20 cellular contexts compared by ENCODE assay signal in the genomic region with DNA sequence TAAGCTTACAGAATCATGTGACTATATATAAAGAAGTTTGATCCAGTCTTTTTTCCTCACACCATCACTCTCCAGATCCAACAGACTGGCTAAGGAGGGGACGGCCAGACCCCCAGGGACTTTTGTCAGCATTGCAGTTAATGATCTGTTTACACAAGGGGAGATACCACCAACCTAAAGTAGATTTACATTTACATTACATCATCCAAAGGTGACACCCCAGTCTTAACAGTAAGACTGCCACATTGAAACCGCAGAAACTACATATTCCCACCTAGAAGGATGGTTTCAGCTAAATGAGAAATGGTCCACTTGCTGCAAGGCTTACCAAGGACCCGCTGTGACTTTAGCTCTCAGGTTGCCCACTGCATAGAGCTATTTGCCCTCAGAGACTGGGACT. TPM values are rescaled to one million over a fixed set of nuclear protein-coding genes. Genes with fewer than 3 reads are reported as not detected.
"Had no signal": no experiment of that assay in that cellular context is flagged by ENCODE, and none has a peak within 500 bp of the region (broad histone marks: within the 10 kb centered on the region; RNA-seq: fewer than 3 reads in every experiment).

No MANE protein-coding gene starts in this region.

- H3K9me3 ChIP-seq: thoracic aorta, upper lobe of right lung had no signal

- ATAC-seq: activated CD4-positive, alpha-beta T cell treated with anti-CD3 and anti-CD28 coated beads for 36 hours; heart right ventricle; left cardiac atrium; T-helper 17 cell; upper lobe of right lung had no signal

- H3K27me3 Mint-ChIP-seq: activated B cell treated with CpG ODN at 0.5 μM for 24 hours; activated CD4-positive, alpha-beta T cell treated with anti-CD3 and anti-CD28 coated beads for 36 hours; activated naive CD8-positive, alpha-beta T cell treated with anti-CD3 and anti-CD28 coated beads for 36 hours; memory B cell had no signal

- H3K4me2 ChIP-seq: neural progenitor cell had no signal

- H3K9me3 Mint-ChIP-seq: activated B cell treated with CpG ODN at 0.5 μM for 24 hours; activated naive CD8-positive, alpha-beta T cell treated with anti-CD3 and anti-CD28 coated beads for 36 hours; memory B cell; neural progenitor cell had no signal

- H2AFZ ChIP-seq: neural progenitor cell had no signal

- H3K36me3 Mint-ChIP-seq: activated naive CD8-positive, alpha-beta T cell treated with anti-CD3 and anti-CD28 coated beads for 36 hours; memory B cell; neural progenitor cell had no signal

- H3K4me3 ChIP-seq: heart right ventricle, neural progenitor cell, spleen, thoracic aorta, upper lobe of right lung had no signal

- H3K9ac ChIP-seq: neural progenitor cell had no signal

- H3K36me3 ChIP-seq: heart right ventricle, neural progenitor cell, spleen, thoracic aorta, upper lobe of right lung had no signal

- H3K27me3 ChIP-seq: heart right ventricle, spleen, upper lobe of right lung had no signal

- H3K4me3 Mint-ChIP-seq: activated B cell treated with CpG ODN at 0.5 μM for 24 hours; activated CD4-positive, alpha-beta T cell treated with anti-CD3 and anti-CD28 coated beads for 36 hours; activated naive CD8-positive, alpha-beta T cell treated with anti-CD3 and anti-CD28 coated beads for 36 hours; memory B cell had no signal

- DNase-seq: activated B cell treated with CpG ODN at 0.5 μM for 24 hours; activated CD4-positive, alpha-beta T cell treated with anti-CD3 and anti-CD28 coated beads for 36 hours; activated CD4-positive, alpha-beta T cell treated with anti-CD3 and anti-CD28 coated beads, Interleukin-2, amount 50 U/mL, for 4 hours; activated CD8-positive, alpha-beta memory T cell treated with anti-CD3 and anti-CD28 coated beads for 24 hours; activated naive CD4-positive, alpha-beta T cell treated with Interleukin-2 at 50 U/mL for 16 hours; activated naive CD8-positive, alpha-beta T cell treated with anti-CD3 and anti-CD28 coated beads for 36 hours; activated T-cell treated with anti-CD3 and anti-CD28 coated beads, Interleukin-2, amount 50 U/mL, for 48 hours; cortex of kidney; heart right ventricle; left cardiac atrium; spleen; stimulated activated CD4-positive, alpha-beta T cell treated with anti-CD3 and anti-CD28 coated beads, Interleukin-4, amount 100 ng/mL, for 1 hour; stimulated activated naive CD4-positive, alpha-beta T cell; T-helper 17 cell; upper lobe of right lung had no signal

- H3K27ac ChIP-seq: epithelial cell of prostate, heart right ventricle, neural progenitor cell, spleen, thoracic aorta, upper lobe of right lung had no signal

- H3K27ac Mint-ChIP-seq: activated B cell treated with CpG ODN at 0.5 μM for 24 hours; activated CD4-positive, alpha-beta T cell treated with anti-CD3 and anti-CD28 coated beads for 36 hours; activated naive CD8-positive, alpha-beta T cell treated with anti-CD3 and anti-CD28 coated beads for 36 hours; memory B cell; neural progenitor cell; T-helper 17 cell had no signal

RNA-seq across cellular contexts. Expression of a gene that starts 57.3 kb away (rescaled TPM):
- total RNA-seq: activated B cell treated with CpG ODN at 0.5 μM for 24 hours, myocyte had no signal
